ENCODE assay signal across 19 cellular contexts in genomic region chr3:138300657-138301056, GRCh38. TPM values are rescaled to one million over a fixed set of nuclear protein-coding genes. Genes with fewer than 3 reads are reported as not detected.
"Had no signal": no experiment of that assay in that cellular context is flagged by ENCODE, and none has a peak within 500 bp of the region (broad histone marks: within the 10 kb centered on the region; RNA-seq: fewer than 3 reads in every experiment).

No MANE protein-coding gene starts in this region.

- H3K4me1 ChIP-seq: neural progenitor cell, stomach, upper lobe of right lung had no signal

- H3K9me3 ChIP-seq: ovary, stomach, thoracic aorta, upper lobe of right lung had no signal

- ATAC-seq: sciatic nerve; stimulated activated effector memory CD8-positive, alpha-beta T cell treated with anti-CD3 and anti-CD28 coated beads, Interleukin-12 subunit alpha, Interleukin-12 subunit beta, amount 100 ng/mL, for 72 hours had no signal

- DNase-seq: activated CD4-positive, alpha-beta T cell treated with anti-CD3 and anti-CD28 coated beads, Interleukin-2, amount 50 U/mL, for 1 hour; activated naive CD4-positive, alpha-beta T cell; activated naive CD8-positive, alpha-beta T cell treated with anti-CD3 and anti-CD28 coated beads, Interleukin-2, amount 10 ng/mL, durations not matched to agents 7 days and 5 days; erythroblast; kidney; naive B cell; ovary; stimulated activated CD4-positive, alpha-beta T cell treated with anti-CD3 and anti-CD28 coated beads, Interleukin-4, amount 100 ng/mL, for 24 hours; stomach; upper lobe of right lung had no signal

- H3K27ac ChIP-seq: coronary artery, neural progenitor cell, ovary, stomach, thoracic aorta, upper lobe of right lung had no signal

- H3K27me3 Mint-ChIP-seq: activated naive CD8-positive, alpha-beta T cell treated with anti-CD3 and anti-CD28 coated beads, Interleukin-2, amount 10 ng/mL, durations not matched to agents 7 days and 5 days; naive B cell had no signal

- H3K36me3 ChIP-seq: neural progenitor cell, ovary had no signal

- H3K4me3 Mint-ChIP-seq: activated naive CD8-positive, alpha-beta T cell treated with anti-CD3 and anti-CD28 coated beads, Interleukin-2, amount 10 ng/mL, durations not matched to agents 7 days and 5 days; brain; neural progenitor cell; stimulated activated effector memory CD8-positive, alpha-beta T cell treated with anti-CD3 and anti-CD28 coated beads, Interleukin-12 subunit alpha, Interleukin-12 subunit beta, amount 100 ng/mL, for 72 hours; T-helper 2 cell treated with Interferon-gamma antibody and Interleukin-4, amounts not matched to agents 5 μg/mL and 100 μg/mL, for 36 hours had no signal

- H3K4me2 ChIP-seq: neural progenitor cell had no signal

- H3K9me3 Mint-ChIP-seq: activated naive CD8-positive, alpha-beta T cell treated with anti-CD3 and anti-CD28 coated beads, Interleukin-2, amount 10 ng/mL, durations not matched to agents 7 days and 5 days; brain; naive B cell; neural progenitor cell; stimulated activated effector memory CD8-positive, alpha-beta T cell treated with anti-CD3 and anti-CD28 coated beads, Interleukin-12 subunit alpha, Interleukin-12 subunit beta, amount 100 ng/mL, for 72 hours; T-helper 2 cell treated with Interferon-gamma antibody and Interleukin-4, amounts not matched to agents 5 μg/mL and 100 μg/mL, for 36 hours had no signal

- H3K4me1 Mint-ChIP-seq: brain, neural progenitor cell had no signal

- H3K27ac Mint-ChIP-seq: activated naive CD8-positive, alpha-beta T cell treated with anti-CD3 and anti-CD28 coated beads, Interleukin-2, amount 10 ng/mL, durations not matched to agents 7 days and 5 days; naive B cell; neural progenitor cell; T-helper 2 cell treated with Interferon-gamma antibody and Interleukin-4, amounts not matched to agents 5 μg/mL and 100 μg/mL, for 36 hours had no signal

- H2AFZ ChIP-seq: neural progenitor cell had no signal

- H3K27me3 ChIP-seq: neural progenitor cell, ovary, stomach, upper lobe of right lung had no signal

- H3K4me3 ChIP-seq: coronary artery, lung, neural progenitor cell, ovary, stomach, thoracic aorta, upper lobe of right lung had no signal

RNA-seq across cellular contexts. Expression of gene NME9, which starts 29.0 kb away (rescaled TPM):
- total RNA-seq: left lobe of liver, thoracic aorta, upper lobe of right lung had no signal
